In the genomic region with DNA sequence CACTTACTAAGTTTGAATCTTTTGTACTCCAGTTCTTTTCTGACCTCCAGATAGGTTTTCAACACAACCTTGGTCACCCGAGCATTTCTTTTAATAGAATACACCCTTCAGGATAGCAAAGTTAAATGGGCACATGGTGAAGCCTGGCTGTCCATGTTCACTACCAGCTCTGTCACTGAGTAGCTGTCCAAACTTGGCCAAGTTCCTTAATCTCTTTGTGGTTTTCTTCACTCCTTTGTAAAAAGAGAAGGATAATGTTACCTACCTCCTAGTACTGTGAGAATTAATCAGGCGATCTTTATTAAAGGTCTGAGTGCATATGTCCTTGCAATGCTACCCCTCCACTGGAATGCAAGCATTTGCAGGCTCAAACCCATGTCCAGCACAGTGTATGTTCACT, we compare ENCODE assay signal across 1 cellular context.
TF ChIP-seq lines count a peak whose summit lies in the region.

No MANE protein-coding gene starts in this region.

TF ChIP-seq in HCT116, 20 proteins besides CTCF, POLR2A, EP300 and RAD21 (continued from another document):
- TF ChIP-seq CEBPB (IDR thresholded peaks at IDR 0.05; ENCODE audit: low read depth) (no peak), TCF7L2 (IDR thresholded peaks at IDR 0.05; ENCODE audit: borderline replicate concordance, extremely low read depth, insufficient read depth, insufficient read length) (no peak), SP1 (IDR thresholded peaks at IDR 0.05; ENCODE audit: low read depth) (no peak), SIN3A (IDR thresholded peaks at IDR 0.05; ENCODE audit: low read depth) (no peak)
- TF ChIP-seq, protein P1, sequence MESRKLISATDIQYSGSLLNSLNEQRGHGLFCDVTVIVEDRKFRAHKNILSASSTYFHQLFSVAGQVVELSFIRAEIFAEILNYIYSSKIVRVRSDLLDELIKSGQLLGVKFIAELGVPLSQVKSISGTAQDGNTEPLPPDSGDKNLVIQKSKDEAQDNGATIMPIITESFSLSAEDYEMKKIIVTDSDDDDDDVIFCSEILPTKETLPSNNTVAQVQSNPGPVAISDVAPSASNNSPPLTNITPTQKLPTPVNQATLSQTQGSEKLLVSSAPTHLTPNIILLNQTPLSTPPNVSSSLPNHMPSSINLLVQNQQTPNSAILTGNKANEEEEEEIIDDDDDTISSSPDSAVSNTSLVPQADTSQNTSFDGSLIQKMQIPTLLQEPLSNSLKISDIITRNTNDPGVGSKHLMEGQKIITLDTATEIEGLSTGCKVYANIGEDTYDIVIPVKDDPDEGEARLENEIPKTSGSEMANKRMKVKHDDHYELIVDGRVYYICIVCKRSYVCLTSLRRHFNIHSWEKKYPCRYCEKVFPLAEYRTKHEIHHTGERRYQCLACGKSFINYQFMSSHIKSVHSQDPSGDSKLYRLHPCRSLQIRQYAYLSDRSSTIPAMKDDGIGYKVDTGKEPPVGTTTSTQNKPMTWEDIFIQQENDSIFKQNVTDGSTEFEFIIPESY (IDR thresholded peaks at IDR 0.05; ENCODE audit: extremely low read depth, insufficient replicate concordance, low read length), result no peak
